8 cellular contexts compared by ENCODE assay signal in the genomic region with DNA sequence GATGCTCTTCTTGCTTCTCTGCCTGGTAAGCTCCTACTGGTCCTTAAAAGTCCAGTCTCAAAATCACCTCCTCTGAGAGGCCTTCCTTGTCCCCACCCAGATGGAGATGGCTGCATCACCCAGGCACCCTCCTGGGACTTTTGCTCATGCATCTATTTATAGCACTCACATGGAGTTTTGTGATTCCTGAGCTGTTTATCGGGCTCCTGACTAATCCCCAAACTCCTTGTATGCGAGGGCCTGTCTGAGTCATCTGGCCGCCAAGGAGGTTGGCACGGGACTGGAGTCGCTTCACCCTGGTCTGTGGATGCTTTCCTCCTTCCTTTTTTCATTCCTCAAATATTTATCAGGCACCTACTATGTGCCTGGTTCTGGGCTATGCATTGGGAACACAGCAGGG. TPM values are rescaled to one million over a fixed set of nuclear protein-coding genes. Genes with fewer than 3 reads are reported as not detected.
DNase-seq lines count a peak whose midpoint lies in the region; ATAC-seq and TF ChIP-seq lines count a peak whose summit lies in the region.

No MANE protein-coding gene starts in this region.

- H3K36me3 ChIP-seq in left ventricle myocardium inferior: no peaks in the 10 kb centered on the region

- peaks cover 60% of the 10 kb centered on the region for H3K4me1 ChIP-seq in left ventricle myocardium inferior

- DNase-seq in left ventricle myocardium inferior (no peak), left ventricle myocardium superior (no peak), amniotic stem cell (lab: John Stamatoyannopoulos, UW) (peak; percentile 97), kidney tubule cell (ENCODE audit: low spot score) (peak; percentile 97), hippocampal formation (lab: John Stamatoyannopoulos, UW) (no peak), NCI-H774 (lab: John Stamatoyannopoulos, UW) (no peak), SKM-1 treated with dmso at 0.1 percent for 144 hours (lab: John Stamatoyannopoulos, UW; ENCODE audit: unreplicated experiment) (no peak)

- H3K9me3 ChIP-seq in left ventricle myocardium inferior (replicated peaks): no peaks in the 10 kb centered on the region

- intact Hi-C loops in left ventricle myocardium inferior (cut with micrococcal nuclease): loop anchor here (10.0 kb wide), 1 partner anchor 173 kb away; no protein-coding TSS in a partner anchor
- intact Hi-C loops in left ventricle myocardium superior (cut with micrococcal nuclease): loop anchor here (5.0 kb wide), 1 partner anchor 230 kb away; no protein-coding TSS in a partner anchor

- ATAC-seq in left ventricle myocardium superior (no peak), HG03097 (IDR thresholded peaks at IDR 0.05; ENCODE audit: low FRiP score, unreplicated experiment) (no peak)

- no peaks in the 10 kb centered on the region for H3K27me3 ChIP-seq in left ventricle myocardium inferior (ENCODE audit: low read depth)

- peak overlapping the region; percentile 45 for H3K27ac ChIP-seq in left ventricle myocardium inferior (replicated peaks)

- TF ChIP-seq CTCF in left ventricle myocardium inferior (IDR thresholded peaks at IDR 0.05; ENCODE audit: borderline replicate concordance): no peak

- H3K4me3 ChIP-seq in left ventricle myocardium inferior: no peak overlapping the region

RNA-seq across cellular contexts. Expression of gene MAP2K3, which starts 2.3 kb away (rescaled TPM):
- total RNA-seq in left ventricle myocardium inferior (41.7 TPM), left ventricle myocardium superior (38.6 TPM)

RNA-seq across cellular contexts. Expression of gene NATD1, which starts 29.0 kb away (rescaled TPM):
- 17.7 TPM for total RNA-seq in left ventricle myocardium inferior
- 22.1 TPM for total RNA-seq in left ventricle myocardium superior

Comparison
In these comparisons a context has a peak if more than half of its experiments do, and no peak if none do; other contexts are left out.
1. DNase-seq: peak in amniotic stem cell (single experiment) and kidney tubule cell (single experiment); none in left ventricle myocardium inferior (single experiment), left ventricle myocardium superior (single experiment), hippocampal formation (0 of 2), NCI-H774 (single experiment) and SKM-1 treated with dmso at 0.1 percent for 144 hours (single experiment).